ENCODE assay signal across 8 cellular contexts in genomic region chr11:108647701-108648527, GRCh38. TPM values are rescaled to one million over a fixed set of nuclear protein-coding genes. Genes with fewer than 3 reads are reported as not detected.
DNase-seq lines count a peak whose midpoint lies in the region; ATAC-seq and TF ChIP-seq lines count a peak whose summit lies in the region.

No MANE protein-coding gene starts in this region.

- in situ Hi-C loops in gastrocnemius medialis (cut with MboI; ENCODE audit: low sequenced_read_pairs in 4 of 4): no loop called here

- ATAC-seq in HG02571 (IDR thresholded peaks at IDR 0.05; ENCODE audit: unreplicated experiment) (peak; percentile 87), T-cell (replicated peaks in 1 of 4) (peak; percentile 81 to 87 (median 82)), gastrocnemius medialis (peak; percentile 84 to 85)

- no peaks in the 10 kb centered on the region for H3K36me3 Mint-ChIP-seq in T-cell

- H3K27ac ChIP-seq in ascending aorta (peak overlapping the region; percentile 34 to 47), gastrocnemius medialis (peak overlapping the region; percentile 13 to 67 (median 42))

- no peak for TF ChIP-seq POLR2A in gastrocnemius medialis (IDR thresholded peaks at IDR 0.05)

- DNase-seq in GM10266 (ENCODE audit: extremely low spot score) (peak; percentile 44), NCI-H1105 treated with DMSO at 0.1 percent for 48 hours (lab: John Stamatoyannopoulos, UW) (peak; percentile 72), T-cell (peak; percentile 15 to 68 (median 52)), ascending aorta (ENCODE audit: low spot score in 2 of 2) (peak in 1 of 2 donors; percentile 71), hepatic stellate cell (ENCODE audit: low spot score) (peak; percentile 41), gastrocnemius medialis (peak; percentile 29 to 68), HuH-7.5 (ENCODE audit: low spot score) (no peak)

- no peak overlapping the region for H3K27ac Mint-ChIP-seq in T-cell

- H3K27me3 Mint-ChIP-seq in T-cell: no peaks in the 10 kb centered on the region

- CTCF ChIA-PET in T-cell (lab: Charles Lee): interaction anchor here (0.6 to 3.4 kb wide), 4 partner anchors 16 to 530 kb away, joined by 3 to 21 read pairs (median 3); partner anchors contain the start of gene DDX10 (in 1 of the 2)

- peaks cover 0 to 6% of the 10 kb centered on the region in 2 donors for H3K4me1 ChIP-seq in ascending aorta
- peaks cover 0 to 6% of the 10 kb centered on the region in 2 donors for H3K4me1 ChIP-seq in gastrocnemius medialis

- no peak overlapping the region for H3K4me3 Mint-ChIP-seq in T-cell

- TF ChIP-seq CTCF in GM10266 (IDR thresholded peaks at IDR 0.05; ENCODE audit: control insufficient read depth, insufficient read depth, low read depth, missing control alignments): peak; percentile 87
- peak; percentile 64 to 66 (median 64) for TF ChIP-seq CTCF in ascending aorta (IDR thresholded peaks at IDR 0.05)
- peak; percentile 46 to 63 (median 51) for TF ChIP-seq CTCF in gastrocnemius medialis (IDR thresholded peaks at IDR 0.05 in 4 of 5, conservative IDR thresholded peaks at IDR 0.05 in 1 of 5)

- H3K9me3 Mint-ChIP-seq in T-cell: no peaks in the 10 kb centered on the region

- H3K36me3 ChIP-seq in ascending aorta (no peaks in the 10 kb centered on the region), gastrocnemius medialis (no peaks in the 10 kb centered on the region)

- H3K9me3 ChIP-seq in ascending aorta: no peaks in the 10 kb centered on the region
- no peaks in the 10 kb centered on the region for H3K9me3 ChIP-seq in gastrocnemius medialis

- H3K4me3 ChIP-seq in ascending aorta (no peak overlapping the region), gastrocnemius medialis (no peak overlapping the region)

- H3K27me3 ChIP-seq in ascending aorta (no peaks in the 10 kb centered on the region), gastrocnemius medialis (no peaks in the 10 kb centered on the region)

- POLR2A ChIA-PET in T-cell (lab: Charles Lee): no interaction called here

- intact Hi-C loops in ascending aorta (cut with DNase I): loop anchor here (2.0 to 10.0 kb wide), 3 partner anchors 56 to 303 kb away; partner anchors contain the start of gene EXPH5
- intact Hi-C loops in gastrocnemius medialis (cut with DNase I; ENCODE audit: low total_unique reads): loop anchor here (2.0 to 5.0 kb wide), 2 partner anchors 151 to 181 kb away; partner anchors contain the start of genes C11orf65 and POGLUT3

- no peaks in the 10 kb centered on the region for H3K4me1 Mint-ChIP-seq in T-cell

RNA-seq across cellular contexts. Expression of gene DDX10, which starts 17.0 kb away (rescaled TPM):
- 10 to 100 TPM; 23.5 to 30.0 (median 27.0) TPM for total RNA-seq in T-cell
- 21.9 TPM for total RNA-seq in ascending aorta
- 10 to 100 TPM in 2 of 4 donors, 1 to 10 TPM in 2; 5.0 to 15.0 (median 10.5) TPM for total RNA-seq in gastrocnemius medialis

RNA-seq across cellular contexts. Expression of gene EXPH5, which starts 54.3 kb away (rescaled TPM):
- total RNA-seq in T-cell (1 to 10 TPM; 3.3 to 4.1 (median 4.0) TPM), ascending aorta (1.1 TPM), gastrocnemius medialis (under 1 TPM in 3 of 4 donors, not detected in 1; 0.07 to 0.22 (median 0.20) TPM)
